ENCODE assay signal across 1 cellular context in the genomic region with DNA sequence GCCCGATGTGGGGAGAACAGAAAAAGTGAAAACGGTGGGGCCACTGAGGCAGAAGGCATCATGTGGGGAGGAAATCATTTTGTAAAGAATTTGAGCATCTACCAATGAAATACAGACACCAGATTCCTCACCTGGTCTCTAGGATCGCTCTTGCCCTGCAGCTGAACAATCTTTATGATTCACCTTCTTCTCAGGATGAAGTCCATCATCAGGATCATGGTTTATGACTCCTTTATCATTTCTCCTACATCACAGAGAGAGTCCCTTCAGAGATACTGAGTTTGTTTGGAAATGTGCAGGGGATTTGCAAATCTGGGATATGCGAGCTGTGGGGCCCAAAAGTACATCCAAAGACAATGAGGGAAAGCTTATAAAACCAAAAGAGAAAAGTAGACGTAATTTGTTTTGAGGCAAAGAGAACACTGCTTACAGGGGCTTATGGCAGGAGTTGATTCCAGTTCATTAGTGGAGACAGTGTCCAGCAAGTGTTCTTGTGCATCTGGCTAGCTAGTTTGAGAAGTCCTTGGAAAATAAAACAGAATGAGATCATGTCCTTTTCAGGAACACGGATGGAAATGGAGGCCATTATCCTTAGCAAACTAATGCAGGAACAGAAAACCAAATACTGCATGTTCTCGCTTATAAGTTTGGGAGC.
TF ChIP-seq lines count a peak whose summit lies in the region.

No MANE protein-coding gene starts in this region.

TF ChIP-seq in GM12878, 131 proteins besides CTCF, POLR2A, EP300 and RAD21:
- TF ChIP-seq ATF3 (IDR thresholded peaks at IDR 0.05; ENCODE audit: borderline replicate concordance, extremely low read depth, low read depth, low read length) = no peak
- TF ChIP-seq TBL1XR1 (IDR thresholded peaks at IDR 0.05; ENCODE audit: low read depth, low read length) = no peak
- TF ChIP-seq NFIC (IDR thresholded peaks at IDR 0.05; ENCODE audit: low read depth, low read length) = no peak
- no peak for TF ChIP-seq STAT3 (IDR thresholded peaks at IDR 0.05; ENCODE audit: low read depth, low read length)
- TF ChIP-seq IRF3 (IDR thresholded peaks at IDR 0.05) = no peak
- TF ChIP-seq, protein P1, sequence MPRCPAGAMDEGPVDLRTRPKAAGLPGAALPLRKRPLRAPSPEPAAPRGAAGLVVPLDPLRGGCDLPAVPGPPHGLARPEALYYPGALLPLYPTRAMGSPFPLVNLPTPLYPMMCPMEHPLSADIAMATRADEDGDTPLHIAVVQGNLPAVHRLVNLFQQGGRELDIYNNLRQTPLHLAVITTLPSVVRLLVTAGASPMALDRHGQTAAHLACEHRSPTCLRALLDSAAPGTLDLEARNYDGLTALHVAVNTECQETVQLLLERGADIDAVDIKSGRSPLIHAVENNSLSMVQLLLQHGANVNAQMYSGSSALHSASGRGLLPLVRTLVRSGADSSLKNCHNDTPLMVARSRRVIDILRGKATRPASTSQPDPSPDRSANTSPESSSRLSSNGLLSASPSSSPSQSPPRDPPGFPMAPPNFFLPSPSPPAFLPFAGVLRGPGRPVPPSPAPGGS (IDR thresholded peaks at IDR 0.05; ENCODE audit: borderline replicate concordance, insufficient read depth, low read depth, low read length, poor library complexity, severe bottlenecking) = no peak
- TF ChIP-seq, protein P2, sequence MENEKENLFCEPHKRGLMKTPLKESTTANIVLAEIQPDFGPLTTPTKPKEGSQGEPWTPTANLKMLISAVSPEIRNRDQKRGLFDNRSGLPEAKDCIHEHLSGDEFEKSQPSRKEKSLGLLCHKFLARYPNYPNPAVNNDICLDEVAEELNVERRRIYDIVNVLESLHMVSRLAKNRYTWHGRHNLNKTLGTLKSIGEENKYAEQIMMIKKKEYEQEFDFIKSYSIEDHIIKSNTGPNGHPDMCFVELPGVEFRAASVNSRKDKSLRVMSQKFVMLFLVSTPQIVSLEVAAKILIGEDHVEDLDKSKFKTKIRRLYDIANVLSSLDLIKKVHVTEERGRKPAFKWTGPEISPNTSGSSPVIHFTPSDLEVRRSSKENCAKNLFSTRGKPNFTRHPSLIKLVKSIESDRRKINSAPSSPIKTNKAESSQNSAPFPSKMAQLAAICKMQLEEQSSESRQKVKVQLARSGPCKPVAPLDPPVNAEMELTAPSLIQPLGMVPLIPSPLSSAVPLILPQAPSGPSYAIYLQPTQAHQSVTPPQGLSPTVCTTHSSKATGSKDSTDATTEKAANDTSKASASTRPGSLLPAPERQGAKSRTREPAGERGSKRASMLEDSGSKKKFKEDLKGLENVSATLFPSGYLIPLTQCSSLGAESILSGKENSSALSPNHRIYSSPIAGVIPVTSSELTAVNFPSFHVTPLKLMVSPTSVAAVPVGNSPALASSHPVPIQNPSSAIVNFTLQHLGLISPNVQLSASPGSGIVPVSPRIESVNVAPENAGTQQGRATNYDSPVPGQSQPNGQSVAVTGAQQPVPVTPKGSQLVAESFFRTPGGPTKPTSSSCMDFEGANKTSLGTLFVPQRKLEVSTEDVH (IDR thresholded peaks at IDR 0.05; ENCODE audit: low read depth, partially characterized antibody) = no peak
- no peak for TF ChIP-seq YBX1 (IDR thresholded peaks at IDR 0.05)
- TF ChIP-seq ZNF217 (IDR thresholded peaks at IDR 0.05) = no peak
- TF ChIP-seq JUNB (IDR thresholded peaks at IDR 0.05) = no peak
- no peak for TF ChIP-seq MTA3 (IDR thresholded peaks at IDR 0.05; ENCODE audit: borderline replicate concordance, low read length)
- no peak for TF ChIP-seq BCL11A (IDR thresholded peaks at IDR 0.05; ENCODE audit: low read depth, low read length)
- no peak for TF ChIP-seq ZNF24 (IDR thresholded peaks at IDR 0.05)
- no peak for TF ChIP-seq BMI1 (IDR thresholded peaks at IDR 0.05; ENCODE audit: borderline replicate concordance)
- TF ChIP-seq MTA2 (IDR thresholded peaks at IDR 0.05; ENCODE audit: low read depth) = no peak
- TF ChIP-seq ATF7 (IDR thresholded peaks at IDR 0.05; ENCODE audit: low read depth) = no peak
